ENCODE assay signal across 1 cellular context in the genomic region with DNA sequence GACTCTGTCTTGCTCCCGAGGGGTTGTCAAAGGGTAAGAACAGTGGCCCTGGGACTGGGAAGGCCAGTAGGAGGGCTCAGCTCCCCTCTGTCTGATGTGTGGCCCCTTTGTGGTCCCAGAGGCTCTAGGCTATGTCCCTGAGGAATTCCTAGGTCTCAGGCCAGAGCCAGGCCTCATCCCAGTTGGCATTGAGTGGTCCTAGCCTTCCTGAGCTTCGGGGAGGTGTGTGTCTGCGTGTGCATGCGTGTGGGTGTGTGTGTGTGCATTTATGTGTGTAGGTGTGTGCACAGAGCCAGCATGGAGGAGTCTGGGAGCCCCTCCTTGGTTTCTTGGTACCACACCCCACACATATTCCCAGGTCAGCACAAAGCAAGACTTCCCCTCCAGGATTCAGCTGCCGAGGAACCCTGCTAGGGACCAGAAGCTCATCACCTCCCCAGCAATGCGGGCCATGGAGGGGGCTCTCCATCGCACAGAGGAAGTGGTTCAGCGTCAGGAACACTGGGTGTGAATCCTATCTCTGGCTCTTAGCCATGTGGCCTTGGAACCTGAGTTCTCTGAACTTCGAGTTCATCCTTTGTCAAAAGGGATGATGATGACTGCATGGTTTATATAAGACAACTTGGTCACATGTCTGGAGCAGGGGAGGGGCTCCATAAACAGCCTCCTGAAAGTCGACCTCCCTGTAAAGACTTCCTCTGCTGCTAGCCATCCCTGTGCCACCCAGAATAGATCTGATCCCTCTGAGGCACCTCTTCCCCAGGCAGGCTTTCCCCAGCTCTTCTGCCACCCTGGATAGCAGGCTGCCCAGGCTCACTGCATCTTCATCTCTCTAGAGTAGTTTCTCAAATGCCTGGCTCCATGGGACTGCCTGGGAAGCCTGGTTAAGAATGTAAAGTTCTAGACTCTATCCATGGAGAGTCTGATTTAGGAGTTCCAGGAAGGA.
TF ChIP-seq lines count a peak whose summit lies in the region.

No MANE protein-coding gene starts in this region.

TF ChIP-seq in HepG2, 621 proteins besides CTCF, POLR2A, EP300 and RAD21 (continued from another document):
- TF ChIP-seq DRAP1 (CRISPR knock-in tag; IDR thresholded peaks at IDR 0.05) (0 out of 2 replicates have a peak, but pooled peaks have one; percentile 15), ARNTL (CRISPR knock-in tag; IDR thresholded peaks at IDR 0.05) (peak; percentile 68; the same call in 1 of the 2 replicates), ZFP82 (CRISPR knock-in tag; IDR thresholded peaks at IDR 0.05; ENCODE audit: borderline replicate concordance) (no peak), ARHGAP35 (CRISPR knock-in tag; IDR thresholded peaks at IDR 0.05; ENCODE audit: borderline replicate concordance) (no peak)
- TF ChIP-seq, protein P1, sequence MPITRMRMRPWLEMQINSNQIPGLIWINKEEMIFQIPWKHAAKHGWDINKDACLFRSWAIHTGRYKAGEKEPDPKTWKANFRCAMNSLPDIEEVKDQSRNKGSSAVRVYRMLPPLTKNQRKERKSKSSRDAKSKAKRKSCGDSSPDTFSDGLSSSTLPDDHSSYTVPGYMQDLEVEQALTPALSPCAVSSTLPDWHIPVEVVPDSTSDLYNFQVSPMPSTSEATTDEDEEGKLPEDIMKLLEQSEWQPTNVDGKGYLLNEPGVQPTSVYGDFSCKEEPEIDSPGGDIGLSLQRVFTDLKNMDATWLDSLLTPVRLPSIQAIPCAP (CRISPR knock-in tag; IDR thresholded peaks at IDR 0.05; ENCODE audit: low read depth): no peak
- TF ChIP-seq, protein P2, sequence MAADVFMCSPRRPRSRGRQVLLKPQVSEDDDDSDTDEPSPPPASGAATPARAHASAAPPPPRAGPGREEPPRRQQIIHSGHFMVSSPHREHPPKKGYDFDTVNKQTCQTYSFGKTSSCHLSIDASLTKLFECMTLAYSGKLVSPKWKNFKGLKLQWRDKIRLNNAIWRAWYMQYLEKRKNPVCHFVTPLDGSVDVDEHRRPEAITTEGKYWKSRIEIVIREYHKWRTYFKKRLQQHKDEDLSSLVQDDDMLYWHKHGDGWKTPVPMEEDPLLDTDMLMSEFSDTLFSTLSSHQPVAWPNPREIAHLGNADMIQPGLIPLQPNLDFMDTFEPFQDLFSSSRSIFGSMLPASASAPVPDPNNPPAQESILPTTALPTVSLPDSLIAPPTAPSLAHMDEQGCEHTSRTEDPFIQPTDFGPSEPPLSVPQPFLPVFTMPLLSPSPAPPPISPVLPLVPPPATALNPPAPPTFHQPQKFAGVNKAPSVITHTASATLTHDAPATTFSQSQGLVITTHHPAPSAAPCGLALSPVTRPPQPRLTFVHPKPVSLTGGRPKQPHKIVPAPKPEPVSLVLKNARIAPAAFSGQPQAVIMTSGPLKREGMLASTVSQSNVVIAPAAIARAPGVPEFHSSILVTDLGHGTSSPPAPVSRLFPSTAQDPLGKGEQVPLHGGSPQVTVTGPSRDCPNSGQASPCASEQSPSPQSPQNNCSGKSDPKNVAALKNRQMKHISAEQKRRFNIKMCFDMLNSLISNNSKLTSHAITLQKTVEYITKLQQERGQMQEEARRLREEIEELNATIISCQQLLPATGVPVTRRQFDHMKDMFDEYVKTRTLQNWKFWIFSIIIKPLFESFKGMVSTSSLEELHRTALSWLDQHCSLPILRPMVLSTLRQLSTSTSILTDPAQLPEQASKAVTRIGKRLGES (CRISPR knock-in tag; IDR thresholded peaks at IDR 0.05; ENCODE audit: borderline replicate concordance): no peak
